ENCODE assay signal across 14 cellular contexts in the genomic region with DNA sequence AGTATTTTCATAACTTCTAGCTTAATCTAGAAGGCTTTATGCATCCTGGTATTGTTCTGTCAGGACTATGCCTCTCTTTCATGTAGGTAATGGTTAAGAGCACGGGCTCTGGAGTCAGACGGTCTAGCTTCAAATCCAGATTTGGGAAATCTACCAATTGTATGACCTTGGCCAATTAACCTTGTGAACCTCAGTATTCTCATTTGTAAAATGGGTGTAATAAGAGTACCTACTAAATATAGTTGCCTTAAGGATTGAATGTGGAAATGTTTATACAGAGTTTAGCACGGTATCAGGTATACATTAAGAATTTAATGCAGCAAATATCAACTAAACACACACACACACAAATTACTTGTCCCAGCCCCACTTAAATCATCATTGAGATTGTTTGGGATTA.
DNase-seq lines count a peak whose midpoint lies in the region; ATAC-seq and TF ChIP-seq lines count a peak whose summit lies in the region.
"Had no signal": no experiment of that assay in that cellular context is flagged by ENCODE, and none has a peak within 500 bp of the region (broad histone marks: within the 10 kb centered on the region; RNA-seq: fewer than 3 reads in every experiment).

No MANE protein-coding gene starts in this region.

- H3K4me2 ChIP-seq in HCT116 (ENCODE audit: low read length) = peak overlapping the region; percentile 63

- no peaks in the 10 kb centered on the region for H3K36me3 Mint-ChIP-seq in osteocyte (ENCODE audit: unreplicated experiment)
- H3K36me3 Mint-ChIP-seq in activated CD4-positive, alpha-beta memory T cell treated with anti-CD3 and anti-CD28 coated beads for 36 hours = no peaks in the 10 kb centered on the region
- H3K36me3 Mint-ChIP-seq in activated CD8-positive, alpha-beta memory T cell treated with anti-CD3 and anti-CD28 coated beads, Interleukin-2, amount 10 ng/mL, durations not matched to agents 7 days and 5 days = no peaks in the 10 kb centered on the region

- peak overlapping the region; percentile 59 for H3K27ac Mint-ChIP-seq in osteocyte (ENCODE audit: unreplicated experiment)
- H3K27ac Mint-ChIP-seq in activated CD4-positive, alpha-beta memory T cell treated with anti-CD3 and anti-CD28 coated beads for 36 hours = no peak overlapping the region
- H3K27ac Mint-ChIP-seq in activated CD8-positive, alpha-beta memory T cell treated with anti-CD3 and anti-CD28 coated beads, Interleukin-2, amount 10 ng/mL, durations not matched to agents 7 days and 5 days = no peak overlapping the region

- no peaks in the 10 kb centered on the region for H3K79me2 ChIP-seq in ACC112 (ENCODE audit: control insufficient read depth, insufficient read depth, low read length, unreplicated experiment)
- no peaks in the 10 kb centered on the region for H3K79me2 ChIP-seq in HCT116 (ENCODE audit: insufficient read depth, low read length)

- no peaks in the 10 kb centered on the region for H3K9me2 ChIP-seq in HCT116 (ENCODE audit: insufficient read depth)

- TF ChIP-seq RAD21 in HCT116 (IDR thresholded peaks at IDR 0.05; ENCODE audit: low read depth) = no peak

- no peak for ATAC-seq in HCT116
- no peak for ATAC-seq in activated CD8-positive, alpha-beta memory T cell treated with anti-CD3 and anti-CD28 coated beads, Interleukin-2, amount 10 ng/mL, durations not matched to agents 7 days and 5 days

- H3K27me3 ChIP-seq in ACC112 (ENCODE audit: insufficient read depth, low read length) (no peaks in the 10 kb centered on the region; the same call in 1 of the 2 replicates), HCT116 (ENCODE audit: insufficient read depth, low read length) (no peaks in the 10 kb centered on the region)

- H3K36me3 ChIP-seq in ACC112 (ENCODE audit: insufficient read depth, low read length) (no peaks in the 10 kb centered on the region), HCT116 (ENCODE audit: control insufficient read depth in 1 of 2, insufficient read depth in 2 of 2, low read length in 2 of 2) (no peaks in the 10 kb centered on the region)

- peaks cover 25% of the 10 kb centered on the region for H3K4me1 Mint-ChIP-seq in osteocyte (ENCODE audit: unreplicated experiment)
- no peaks in the 10 kb centered on the region for H3K4me1 Mint-ChIP-seq in activated CD4-positive, alpha-beta memory T cell treated with anti-CD3 and anti-CD28 coated beads for 36 hours (ENCODE audit: low read depth)
- H3K4me1 Mint-ChIP-seq in activated CD8-positive, alpha-beta memory T cell treated with anti-CD3 and anti-CD28 coated beads, Interleukin-2, amount 10 ng/mL, durations not matched to agents 7 days and 5 days = no peaks in the 10 kb centered on the region

- no peaks in the 10 kb centered on the region for H4K20me1 ChIP-seq in HCT116 (ENCODE audit: insufficient read depth)

- H2AFZ ChIP-seq in ACC112 (ENCODE audit: low read length, unreplicated experiment) (no peak overlapping the region), HCT116 (ENCODE audit: low read depth, low read length, poor library complexity, severe bottlenecking) (peak overlapping the region; percentile 33)

- CTCF ChIA-PET in HCT116 (lab: Charles Lee) = no interaction called here
- CTCF ChIA-PET in activated CD4-positive, alpha-beta memory T cell treated with anti-CD3 and anti-CD28 coated beads for 36 hours (lab: Charles Lee) = no interaction called here
- CTCF ChIA-PET in activated CD8-positive, alpha-beta memory T cell treated with anti-CD3 and anti-CD28 coated beads, Interleukin-2, amount 10 ng/mL, durations not matched to agents 7 days and 5 days (lab: Charles Lee) = no interaction called here

- intact Hi-C loops in HCT116 (cut with micrococcal nuclease) = no loop called here
- intact Hi-C loops in activated CD4-positive, alpha-beta memory T cell treated with anti-CD3 and anti-CD28 coated beads for 36 hours (cut with micrococcal nuclease) = no loop called here

- no peak for TF ChIP-seq CTCF in HCT116 (IDR thresholded peaks at IDR 0.05 in 2 of 3, conservative IDR thresholded peaks at IDR 0.05 in 1 of 3; ENCODE audit: borderline replicate concordance in 1 of 3, insufficient read depth in 1 of 3, low read depth in 2 of 3, low read length in 2 of 3)
- TF ChIP-seq CTCF in osteocyte (IDR thresholded peaks at IDR 0.05) = no peak

- H3K4me3 ChIP-seq in ACC112 (ENCODE audit: low read depth, low read length) (no peak overlapping the region), HCT116 (replicated peaks in 1 of 2; ENCODE audit: low read depth in 1 of 2, low read length in 2 of 2) (no peak overlapping the region)

- no peaks in the 10 kb centered on the region for H3K9me3 ChIP-seq in HCT116 (ENCODE audit: control insufficient read depth in 1 of 2, insufficient read depth in 1 of 2, low read depth in 1 of 2, low read length in 2 of 2)

- H3K27ac ChIP-seq in ACC112 (ENCODE audit: low read depth, low read length) = 0 out of 2 replicates have a peak overlapping the region, but pooled peaks have one; percentile 30
- no peak overlapping the region for H3K27ac ChIP-seq in HCT116 (ENCODE audit: low read depth, low read length)
- H3K27ac ChIP-seq in epithelial cell of prostate = peak overlapping the region; percentile 61
- H3K27ac ChIP-seq: C4-2B had no signal

- H3K4me3 Mint-ChIP-seq in osteocyte (ENCODE audit: unreplicated experiment) = no peak overlapping the region
- H3K4me3 Mint-ChIP-seq in activated CD4-positive, alpha-beta memory T cell treated with anti-CD3 and anti-CD28 coated beads for 36 hours = no peak overlapping the region
- no peak overlapping the region for H3K4me3 Mint-ChIP-seq in activated CD8-positive, alpha-beta memory T cell treated with anti-CD3 and anti-CD28 coated beads, Interleukin-2, amount 10 ng/mL, durations not matched to agents 7 days and 5 days
- H3K4me3 Mint-ChIP-seq: H9 had no signal

- peaks cover 4% of the 10 kb centered on the region for H3K4me1 ChIP-seq in ACC112 (ENCODE audit: control insufficient read depth, insufficient read depth, low read length, unreplicated experiment)
- peaks cover 13 to 37% of the 10 kb centered on the region in 2 experiments for H3K4me1 ChIP-seq in HCT116 (ENCODE audit: control insufficient read depth in 1 of 2, insufficient read depth in 2 of 2, low read length in 2 of 2)

- RAD21 ChIA-PET in HCT116 (lab: Charles Lee; ENCODE audit: low non-redundant PET in 1 of 2, low total read pairs in 2 of 2, uncharacterized antibody in 2 of 2, unreplicated experiment in 2 of 2) = no interaction called here

- TF ChIP-seq POLR2A in HCT116 (IDR thresholded peaks at IDR 0.05; ENCODE audit: borderline replicate concordance, extremely low read depth, insufficient read depth, insufficient read length) = no peak

- DNase-seq in HCT116 (ENCODE audit: low read depth, low spot score) = no peak
- DNase-seq in epithelial cell of prostate (ENCODE audit: low read depth, low spot score) = no peak
- DNase-seq in osteocyte (ENCODE audit: extremely low spot score, unreplicated experiment) = no peak
- DNase-seq in activated CD4-positive, alpha-beta memory T cell treated with anti-CD3 and anti-CD28 coated beads for 36 hours = no peak
- DNase-seq in stimulated activated CD4-positive, alpha-beta T cell treated with anti-CD3 and anti-CD28 coated beads, Interleukin-2, amount 100 ng/mL, for 24 hours = no peak
- DNase-seq in activated CD8-positive, alpha-beta memory T cell treated with anti-CD3 and anti-CD28 coated beads, Interleukin-2, amount 10 ng/mL, durations not matched to agents 7 days and 5 days = no peak
- DNase-seq in NCI-H1417 treated with DMSO at 0.1 percent for 48 hours (lab: John Stamatoyannopoulos, UW) = no peak
- DNase-seq: DMS153, H9, NCI-H1694 treated with DMSO at 0.1 percent for 48 hours, NCI-H345, NCI-H526 treated with DMSO at 0.1 percent for 48 hours had no signal

- H3K9ac ChIP-seq in HCT116 (ENCODE audit: low read length) = no peak overlapping the region

- POLR2A ChIA-PET in HCT116 (lab: Charles Lee) = no interaction called here
- POLR2A ChIA-PET in activated CD4-positive, alpha-beta memory T cell treated with anti-CD3 and anti-CD28 coated beads for 36 hours (lab: Charles Lee) = no interaction called here

- H3K27me3 Mint-ChIP-seq in osteocyte (ENCODE audit: unreplicated experiment) = peaks cover 16% of the 10 kb centered on the region
- peaks cover 18% of the 10 kb centered on the region for H3K27me3 Mint-ChIP-seq in activated CD4-positive, alpha-beta memory T cell treated with anti-CD3 and anti-CD28 coated beads for 36 hours
- peaks cover 6% of the 10 kb centered on the region for H3K27me3 Mint-ChIP-seq in activated CD8-positive, alpha-beta memory T cell treated with anti-CD3 and anti-CD28 coated beads, Interleukin-2, amount 10 ng/mL, durations not matched to agents 7 days and 5 days

- no peaks in the 10 kb centered on the region for H3K9me3 Mint-ChIP-seq in osteocyte (ENCODE audit: unreplicated experiment)
- no peaks in the 10 kb centered on the region for H3K9me3 Mint-ChIP-seq in activated CD4-positive, alpha-beta memory T cell treated with anti-CD3 and anti-CD28 coated beads for 36 hours
- H3K9me3 Mint-ChIP-seq in activated CD8-positive, alpha-beta memory T cell treated with anti-CD3 and anti-CD28 coated beads, Interleukin-2, amount 10 ng/mL, durations not matched to agents 7 days and 5 days (ENCODE audit: low read depth) = no peaks in the 10 kb centered on the region

- BruUV-seq in HCT116 (replicated peaks; lab: Mats Ljungman, UMichigan) = no TSS peak

TF ChIP-seq in HCT116, 20 proteins besides CTCF, POLR2A, EP300 and RAD21 (continues in another document):
- TF ChIP-seq FOSL1 (IDR thresholded peaks at IDR 0.05; ENCODE audit: low read depth) (no peak), EGR1 (IDR thresholded peaks at IDR 0.05; ENCODE audit: low read depth) (no peak)
